Comparison of ENCODE assay signal across 11 cellular contexts in the genomic region with DNA sequence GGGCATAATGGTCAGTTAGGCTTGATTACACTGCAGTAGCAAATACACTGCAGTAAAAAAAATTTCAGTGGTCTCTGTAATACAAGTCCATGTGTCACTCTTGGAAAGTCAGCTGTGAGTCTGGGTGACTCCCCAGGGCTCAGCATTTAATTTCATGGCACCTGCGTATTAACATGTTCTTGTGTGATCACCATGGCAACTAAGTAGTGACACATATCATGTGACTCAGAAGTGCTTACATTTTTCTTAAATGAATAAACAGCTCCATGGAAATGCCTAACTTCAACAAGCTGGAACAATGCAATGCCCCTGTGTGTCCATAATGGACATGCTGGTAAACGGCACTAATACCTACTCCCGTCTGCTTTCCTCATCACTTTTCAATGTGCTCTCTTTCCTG.
A peak's percentile ranks its signal among the peaks of the same experiment; 100 is the strongest.
DNase-seq lines count a peak whose midpoint lies in the region; ATAC-seq and TF ChIP-seq lines count a peak whose summit lies in the region.
"Had no signal": no experiment of that assay in that cellular context is flagged by ENCODE, and none has a peak within 500 bp of the region (broad histone marks: within the 10 kb centered on the region; RNA-seq: fewer than 3 reads in every experiment).

No MANE protein-coding gene starts in this region.

- H3K9me3 ChIP-seq in adipocyte (ENCODE audit: control insufficient read depth, low read length) (no peaks in the 10 kb centered on the region), lung (ENCODE audit: control insufficient read depth in 2 of 2, insufficient read depth in 1 of 2, low read length in 1 of 2) (no peaks in the 10 kb centered on the region)
- H3K9me3 ChIP-seq: Peyer's patch, vagina had no signal

- H3K4me1 ChIP-seq in adipocyte (ENCODE audit: control insufficient read depth, insufficient read depth, low read length) (peaks cover 6% of the 10 kb centered on the region), lung (ENCODE audit: control insufficient read depth in 2 of 2, insufficient read depth in 2 of 2, low read length in 2 of 2) (no peaks in the 10 kb centered on the region)
- H3K4me1 ChIP-seq: Peyer's patch, vagina had no signal

- peaks cover 5% of the 10 kb centered on the region in 2 donors for H3K27me3 Mint-ChIP-seq in natural killer cell treated with Interleukin-12 subunit alpha and Interleukin-12 subunit beta and Interleukin-15 and Interleukin-18, amount 100 ng/mL, for 72 hours

- DNase-seq in DMS53 (lab: John Stamatoyannopoulos, UW) = peak; percentile 95
- peak; percentile 91 for DNase-seq in NCI-H1436 (lab: John Stamatoyannopoulos, UW)
- peak; percentile 66 for DNase-seq in adipocyte (ENCODE audit: low read depth)
- DNase-seq in lung (ENCODE audit: low spot score) = no peak
- DNase-seq in natural killer cell treated with Interleukin-12 subunit alpha and Interleukin-12 subunit beta and Interleukin-15 and Interleukin-18, amount 100 ng/mL, for 72 hours (ENCODE audit: low spot score) = no peak
- no peak for DNase-seq in iPS-NIHi7 (ENCODE audit: extremely low spot score)
- DNase-seq: Peyer's patch; stimulated activated CD4-positive, alpha-beta T cell treated with anti-CD3 and anti-CD28 coated beads, Interleukin-2, amount 100 ng/mL, for 24 hours had no signal

- no peaks in the 10 kb centered on the region for H3K27me3 ChIP-seq in adipocyte (replicated peaks; ENCODE audit: control insufficient read depth, insufficient read depth, low read length)
- no peaks in the 10 kb centered on the region for H3K27me3 ChIP-seq in lung (ENCODE audit: control insufficient read depth, insufficient read depth)
- H3K27me3 ChIP-seq: Peyer's patch, vagina had no signal

- peaks cover 6% of the 10 kb centered on the region for H3K9me3 Mint-ChIP-seq in natural killer cell treated with Interleukin-12 subunit alpha and Interleukin-12 subunit beta and Interleukin-15 and Interleukin-18, amount 100 ng/mL, for 72 hours

- no peak overlapping the region for H3K9ac ChIP-seq in adipocyte (ENCODE audit: low read length)

- H3K4me1 Mint-ChIP-seq in natural killer cell treated with Interleukin-12 subunit alpha and Interleukin-12 subunit beta and Interleukin-15 and Interleukin-18, amount 100 ng/mL, for 72 hours (ENCODE audit: low read depth in 2 of 2) = no peaks in the 10 kb centered on the region

- H3K4me3 Mint-ChIP-seq in natural killer cell treated with Interleukin-12 subunit alpha and Interleukin-12 subunit beta and Interleukin-15 and Interleukin-18, amount 100 ng/mL, for 72 hours = no peak overlapping the region

- no peaks in the 10 kb centered on the region for H3K36me3 Mint-ChIP-seq in natural killer cell treated with Interleukin-12 subunit alpha and Interleukin-12 subunit beta and Interleukin-15 and Interleukin-18, amount 100 ng/mL, for 72 hours

- TF ChIP-seq CTCF in lung (IDR thresholded peaks at IDR 0.05; ENCODE audit: control extremely low read depth, extremely low read depth) = no peak

- no peak overlapping the region for H3K27ac ChIP-seq in lung (ENCODE audit: low read depth in 1 of 2, low read length in 1 of 2)
- H3K27ac ChIP-seq: Peyer's patch, vagina had no signal

- no peak overlapping the region for H3K27ac Mint-ChIP-seq in natural killer cell treated with Interleukin-12 subunit alpha and Interleukin-12 subunit beta and Interleukin-15 and Interleukin-18, amount 100 ng/mL, for 72 hours

- ATAC-seq in lung (ENCODE audit: insufficient read depth, low FRiP score) = peak; percentile 58
- ATAC-seq in natural killer cell treated with Interleukin-12 subunit alpha and Interleukin-12 subunit beta and Interleukin-15 and Interleukin-18, amount 100 ng/mL, for 72 hours = no peak
- ATAC-seq in HG02970 (IDR thresholded peaks at IDR 0.05; ENCODE audit: low FRiP score, unreplicated experiment) = no peak
- ATAC-seq in GM21515 (IDR thresholded peaks at IDR 0.05; ENCODE audit: unreplicated experiment) = no peak

- WGBS in lung, 2 donors = 52 to 82% methylated on average over 3 of the region's 3 CpGs

- no peak overlapping the region for H3K4me3 ChIP-seq in adipocyte (ENCODE audit: low read length)
- no peak overlapping the region for H3K4me3 ChIP-seq in lung
- H3K4me3 ChIP-seq: Peyer's patch, vagina had no signal

- H3K36me3 ChIP-seq in adipocyte (ENCODE audit: control insufficient read depth, insufficient read depth, low read length, severe bottlenecking) (no peaks in the 10 kb centered on the region), lung (ENCODE audit: control insufficient read depth in 2 of 2, insufficient read depth in 2 of 2, low read length in 2 of 2) (no peaks in the 10 kb centered on the region)
- H3K36me3 ChIP-seq: Peyer's patch, vagina had no signal

Comparison
In these comparisons a context has a peak if more than half of its experiments do, and no peak if none do; other contexts are left out.
1. DNase-seq: peak in DMS53 (single experiment), NCI-H1436 (single experiment) and adipocyte (single experiment); none in lung (single experiment), natural killer cell treated with Interleukin-12 subunit alpha and Interleukin-12 subunit beta and Interleukin-15 and Interleukin-18, amount 100 ng/mL, for 72 hours (single experiment) and iPS-NIHi7 (single experiment).